ENCODE assay signal across 8 cellular contexts in genomic region chr20:37526238-37526838, GRCh38. TPM values are rescaled to one million over a fixed set of nuclear protein-coding genes. Genes with fewer than 3 reads are reported as not detected.
DNase-seq lines count a peak whose midpoint lies in the region; ATAC-seq and TF ChIP-seq lines count a peak whose summit lies in the region.

No MANE protein-coding gene starts in this region.

- TF ChIP-seq EP300 in transverse colon (IDR thresholded peaks at IDR 0.05; ENCODE audit: low read depth): no peak

- POLR2A ChIA-PET in PC-3 (lab: Charles Lee; ENCODE audit: unreplicated experiment): no interaction called here

- no peak for DNase-seq in activated naive CD4-positive, alpha-beta T cell treated with anti-CD3 and anti-CD28 coated beads for 36 hours
- no peak for DNase-seq in activated naive CD4-positive, alpha-beta T cell treated with Interleukin-2 at 50 U/mL for 16 hours
- peak; percentile 67 for DNase-seq in PC-3
- DNase-seq in lower lobe of right lung: no peak
- peak; percentile 33 for DNase-seq in transverse colon
- no peak for DNase-seq in NCI-H1930 (lab: John Stamatoyannopoulos, UW)

- intact Hi-C loops in activated naive CD4-positive, alpha-beta T cell treated with anti-CD3 and anti-CD28 coated beads for 36 hours (cut with micrococcal nuclease): loop anchor here (2.0 to 5.0 kb wide), 6 partner anchors 119 to 1574 kb away; partner anchors contain the start of genes MANBAL and SCAND1
- intact Hi-C loops in PC-3 (cut with micrococcal nuclease): loop anchor here (5.0 kb wide), 1 partner anchor 119 kb away; no protein-coding TSS in a partner anchor
- intact Hi-C loops in dendritic cell treated with granulocyte-macrophage colony-stimulating factor and Interleukin-4, amounts not matched to agents 40 ng/mL and 50 ng/mL, for 4 days (cut with micrococcal nuclease): loop anchor here (5.0 kb wide), 1 partner anchor 134 kb away; no protein-coding TSS in a partner anchor
- intact Hi-C loops in lower lobe of right lung (cut with DNase I): no loop called here
- intact Hi-C loops in transverse colon (cut with DNase I; ENCODE audit: low total_unique reads): loop anchor here (10.0 kb wide), 1 partner anchor 322 kb away; no protein-coding TSS in a partner anchor

- H3K9me3 ChIP-seq in PC-3 (ENCODE audit: low read length): no peaks in the 10 kb centered on the region
- no peaks in the 10 kb centered on the region for H3K9me3 ChIP-seq in lower lobe of right lung
- no peaks in the 10 kb centered on the region for H3K9me3 ChIP-seq in transverse colon

- H3K27ac ChIP-seq in PC-3 (ENCODE audit: low read length): peak overlapping the region; percentile 6
- peak overlapping the region; percentile 97 for H3K27ac ChIP-seq in lower lobe of right lung
- H3K27ac ChIP-seq in transverse colon: peak overlapping the region; percentile 92 to 99 (median 94)

- H3F3A ChIP-seq in PC-3 (ENCODE audit: low read length, unreplicated experiment): no peaks in the 10 kb centered on the region

- no peaks in the 10 kb centered on the region for H3K9me3 Mint-ChIP-seq in activated naive CD4-positive, alpha-beta T cell treated with anti-CD3 and anti-CD28 coated beads for 36 hours
- H3K9me3 Mint-ChIP-seq in dendritic cell treated with granulocyte-macrophage colony-stimulating factor and Interleukin-4, amounts not matched to agents 40 ng/mL and 50 ng/mL, for 4 days: no peaks in the 10 kb centered on the region

- H3K4me1 ChIP-seq in PC-3 (ENCODE audit: insufficient read depth, low read length): peaks cover 31% of the 10 kb centered on the region
- H3K4me1 ChIP-seq in lower lobe of right lung: peaks cover 57% of the 10 kb centered on the region
- H3K4me1 ChIP-seq in transverse colon: peaks cover 22 to 60% (median 52%) of the 10 kb centered on the region in 4 donors

- no peaks in the 10 kb centered on the region; the same call in 1 of the 2 replicates for H3K36me3 ChIP-seq in PC-3 (ENCODE audit: low read depth, low read length)
- no peaks in the 10 kb centered on the region for H3K36me3 ChIP-seq in lower lobe of right lung
- H3K36me3 ChIP-seq in transverse colon: no peaks in the 10 kb centered on the region

- 6 to 7% methylated on average over 5 to 10 of the region's 10 CpGs for WGBS in transverse colon (ENCODE audit: low coverage in 1 of 2), 2 donors

- no peaks in the 10 kb centered on the region for H3K27me3 Mint-ChIP-seq in activated naive CD4-positive, alpha-beta T cell treated with anti-CD3 and anti-CD28 coated beads for 36 hours (ENCODE audit: low read depth)
- peaks cover 18% of the 10 kb centered on the region for H3K27me3 Mint-ChIP-seq in dendritic cell treated with granulocyte-macrophage colony-stimulating factor and Interleukin-4, amounts not matched to agents 40 ng/mL and 50 ng/mL, for 4 days

- H3K27ac Mint-ChIP-seq in activated naive CD4-positive, alpha-beta T cell treated with anti-CD3 and anti-CD28 coated beads for 36 hours: no peak overlapping the region
- H3K27ac Mint-ChIP-seq in dendritic cell treated with granulocyte-macrophage colony-stimulating factor and Interleukin-4, amounts not matched to agents 40 ng/mL and 50 ng/mL, for 4 days: peak overlapping the region; percentile 98

- H3K4me3 ChIP-seq in PC-3 (ENCODE audit: low read length): peak overlapping the region; percentile 92
- peak overlapping the region; percentile 74 for H3K4me3 ChIP-seq in lower lobe of right lung
- peak overlapping the region; percentile 87 to 100 (median 92) for H3K4me3 ChIP-seq in transverse colon

- ATAC-seq in PC-3 (peak; percentile 29), lower lobe of right lung (no peak), GM19023 (IDR thresholded peaks at IDR 0.05; ENCODE audit: unreplicated experiment) (no peak)

- H4K20me1 ChIP-seq in PC-3 (ENCODE audit: low read length): peaks cover 42% of the 10 kb centered on the region

- H3K9ac ChIP-seq in PC-3 (ENCODE audit: low read length): peak overlapping the region; percentile 89

- H3K9me2 ChIP-seq in PC-3 (replicated peaks; ENCODE audit: low read length): no peaks in the 10 kb centered on the region

- no peak overlapping the region for H2AFZ ChIP-seq in PC-3 (ENCODE audit: low read length)

- no peak for TF ChIP-seq POLR2A in transverse colon (IDR thresholded peaks at IDR 0.05)

- H3K4me3 Mint-ChIP-seq in activated naive CD4-positive, alpha-beta T cell treated with anti-CD3 and anti-CD28 coated beads for 36 hours: peak overlapping the region; percentile 87
- peak overlapping the region; percentile 93 for H3K4me3 Mint-ChIP-seq in dendritic cell treated with granulocyte-macrophage colony-stimulating factor and Interleukin-4, amounts not matched to agents 40 ng/mL and 50 ng/mL, for 4 days

- H3K79me2 ChIP-seq in PC-3 (ENCODE audit: low read length): peaks cover 73% of the 10 kb centered on the region

- H3K27me3 ChIP-seq in PC-3 (ENCODE audit: low read length) (no peaks in the 10 kb centered on the region), lower lobe of right lung (ENCODE audit: low read depth) (peaks cover 3% of the 10 kb centered on the region), transverse colon (no peaks in the 10 kb centered on the region)

- peaks cover 3% of the 10 kb centered on the region for H3K36me3 Mint-ChIP-seq in activated naive CD4-positive, alpha-beta T cell treated with anti-CD3 and anti-CD28 coated beads for 36 hours (ENCODE audit: low read depth)
- peaks cover 52% of the 10 kb centered on the region for H3K36me3 Mint-ChIP-seq in dendritic cell treated with granulocyte-macrophage colony-stimulating factor and Interleukin-4, amounts not matched to agents 40 ng/mL and 50 ng/mL, for 4 days (ENCODE audit: low read depth)

- peaks cover 44% of the 10 kb centered on the region for H3K4me1 Mint-ChIP-seq in activated naive CD4-positive, alpha-beta T cell treated with anti-CD3 and anti-CD28 coated beads for 36 hours (ENCODE audit: low read depth)
- peaks cover 60% of the 10 kb centered on the region for H3K4me1 Mint-ChIP-seq in dendritic cell treated with granulocyte-macrophage colony-stimulating factor and Interleukin-4, amounts not matched to agents 40 ng/mL and 50 ng/mL, for 4 days (ENCODE audit: low read depth)

- CTCF ChIA-PET in activated naive CD4-positive, alpha-beta T cell treated with anti-CD3 and anti-CD28 coated beads for 36 hours (lab: Charles Lee): no interaction called here
- CTCF ChIA-PET in PC-3 (lab: Charles Lee): no interaction called here

- peak overlapping the region; percentile 88 for H3K4me2 ChIP-seq in PC-3 (ENCODE audit: low read length)

- BruUV-seq in PC-3 (replicated peaks; lab: Mats Ljungman, UMichigan): TSS peak; percentile 71

- no peak for TF ChIP-seq CTCF in PC-3 (conservative IDR thresholded peaks at IDR 0.05; ENCODE audit: low read depth, low read length)
- no peak for TF ChIP-seq CTCF in lower lobe of right lung (IDR thresholded peaks at IDR 0.05)
- TF ChIP-seq CTCF in transverse colon (IDR thresholded peaks at IDR 0.05): no peak

- in situ Hi-C loops in transverse colon (cut with MboI; ENCODE audit: low pct_ligation_motif_present in 1 of 4, low pct_unique_long_range_greater_than_20kb in 1 of 4, low sequenced_read_pairs in 3 of 4): loop anchor here in 1 of 4 donors (25.0 kb wide), 1 partner anchor 139 kb away; no protein-coding TSS in a partner anchor

RNA-seq across cellular contexts. Expression of gene BLCAP, which starts 1.3 kb away (rescaled TPM):
- total RNA-seq in activated naive CD4-positive, alpha-beta T cell treated with anti-CD3 and anti-CD28 coated beads for 36 hours: 10 to 100 TPM; 14.2 to 16.2 TPM
- total RNA-seq in PC-3 (2014; rRNA removed) (100 and 120 TPM in 2 replicates), lower lobe of right lung (66.8 TPM), transverse colon (100 to 1,000 TPM in 3 of 4 donors, 10 to 100 TPM in 1; 80.8 to 283 (median 117) TPM)

RNA-seq across cellular contexts. Expression of gene NNAT, which starts 5.3 kb away (rescaled TPM):
- under 1 TPM; 0.50 to 0.91 TPM for total RNA-seq in activated naive CD4-positive, alpha-beta T cell treated with anti-CD3 and anti-CD28 coated beads for 36 hours
- not detected in 2 replicates for total RNA-seq in PC-3 (2014; rRNA removed)
- 0.83 TPM for total RNA-seq in lower lobe of right lung
- 10 to 100 TPM; 11.3 to 33.0 (median 14.3) TPM for total RNA-seq in transverse colon

Comparison
In these comparisons a context has a peak if more than half of its experiments do, and no peak if none do; other contexts are left out.
1. DNase-seq: peak in PC-3 (single experiment) and transverse colon (single experiment); none in activated naive CD4-positive, alpha-beta T cell treated with anti-CD3 and anti-CD28 coated beads for 36 hours (single experiment), activated naive CD4-positive, alpha-beta T cell treated with Interleukin-2 at 50 U/mL for 16 hours (single experiment), lower lobe of right lung (single experiment) and NCI-H1930 (0 of 2).
2. H3K27ac ChIP-seq: peak in every context shown above with its lines; median percentile 97 in lower lobe of right lung; 94 in transverse colon; 6 in PC-3.
3. Peak in every context shown above with its lines, with median percentiles within 50 percentile points of each other: H3K4me3 ChIP-seq.